In the genomic region with DNA sequence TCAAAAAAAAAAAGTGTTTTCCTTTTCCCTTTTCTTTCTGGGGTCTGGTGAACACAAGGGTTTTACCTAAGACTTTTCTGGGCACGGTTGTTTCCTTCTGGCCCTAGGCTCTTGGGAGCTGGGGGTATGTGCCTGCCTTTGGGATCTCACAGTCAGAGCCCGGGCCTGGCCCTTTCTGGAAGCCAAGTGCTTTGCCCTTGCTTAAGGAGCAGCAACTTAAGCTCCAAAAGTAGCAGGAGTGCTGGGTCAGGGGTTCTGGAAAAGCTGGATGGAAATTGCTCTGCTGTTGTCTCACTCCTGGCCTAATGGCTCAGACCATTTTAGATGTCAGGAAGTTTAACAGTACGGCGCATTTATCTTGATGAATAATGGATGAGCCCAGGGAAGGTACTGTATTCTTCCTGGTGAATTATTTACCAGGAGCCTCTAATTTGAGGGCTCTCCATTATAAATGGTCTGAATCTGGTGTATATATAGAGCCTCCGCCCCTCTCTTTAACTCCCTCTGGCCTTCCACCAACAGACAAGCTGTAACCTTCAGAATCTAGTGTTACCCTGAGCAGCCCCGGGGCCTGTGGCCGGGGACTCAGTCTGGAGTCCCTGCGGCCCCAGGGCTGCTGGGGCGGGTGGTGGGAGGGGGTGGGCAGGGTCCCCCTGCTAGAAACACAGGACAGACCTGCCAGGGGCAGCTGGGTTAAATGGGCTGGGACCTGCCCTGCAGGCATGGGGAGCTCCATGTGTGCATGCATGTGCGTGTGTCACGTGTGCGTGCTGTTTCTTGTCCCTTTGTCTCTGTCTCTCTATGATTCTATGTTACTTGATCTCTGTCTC, we compare ENCODE assay signal across 6 cellular contexts. TPM values are rescaled to one million over a fixed set of nuclear protein-coding genes. Genes with fewer than 3 reads are reported as not detected.
DNase-seq lines count a peak whose midpoint lies in the region; ATAC-seq and TF ChIP-seq lines count a peak whose summit lies in the region.

No MANE protein-coding gene starts in this region.

- peaks cover 5% of the 10 kb centered on the region; the same call in 1 of the 2 replicates for H4K20me1 ChIP-seq in DND-41 (ENCODE audit: insufficient read depth, low read length)

- H3K4me1 ChIP-seq in DND-41 (ENCODE audit: insufficient read depth, low read length) = peaks cover 14% of the 10 kb centered on the region
- H3K4me1 ChIP-seq in mucosa of descending colon (ENCODE audit: low read depth) = peaks cover 7% of the 10 kb centered on the region
- H3K4me1 ChIP-seq in HAP-1 = peaks cover 19% of the 10 kb centered on the region

- peak; percentile 25; the same call in 2 of the 3 replicates for ATAC-seq in DND-41 (ENCODE audit: insufficient read depth, low read depth)
- peak; percentile 63 for ATAC-seq in SK-N-SH treated with all-trans-retinoic acid at 6 μM for 48 hours
- ATAC-seq in mucosa of descending colon = peak; percentile 75
- no peak for ATAC-seq in GM21390 (IDR thresholded peaks at IDR 0.05; ENCODE audit: unreplicated experiment)

- no peak overlapping the region for H3K4me2 ChIP-seq in DND-41 (ENCODE audit: insufficient read depth, low read length)

- H3K36me3 ChIP-seq in DND-41 (ENCODE audit: insufficient read depth, low read length) (no peaks in the 10 kb centered on the region), mucosa of descending colon (ENCODE audit: low read depth) (no peaks in the 10 kb centered on the region), HAP-1 (replicated peaks) (no peaks in the 10 kb centered on the region)

- intact Hi-C loops in mucosa of descending colon (cut with DNase I, micrococcal nuclease) = no loop called here

- no peak overlapping the region for H2AFZ ChIP-seq in DND-41 (ENCODE audit: low read depth, low read length)

- 0 out of 2 replicates have a peak overlapping the region, but pooled peaks have one; percentile 22 for H3K9ac ChIP-seq in DND-41 (ENCODE audit: low read depth, low read length)

- H3K27me3 ChIP-seq in DND-41 (ENCODE audit: insufficient read depth, low read length, poor library complexity) (no peaks in the 10 kb centered on the region), HAP-1 (ENCODE audit: low read depth) (no peaks in the 10 kb centered on the region)

- H3K79me2 ChIP-seq in DND-41 (ENCODE audit: insufficient read depth, low read length) = peaks cover 56% of the 10 kb centered on the region

- no peak for DNase-seq in DND-41
- DNase-seq in mucosa of descending colon = peak in 2 of 3 donors; percentile 48 to 55
- no peak for DNase-seq in GM10266 (ENCODE audit: extremely low spot score)
- DNase-seq in HAP-1 (ENCODE audit: low spot score in 2 of 2) = no peak

- H3K4me3 ChIP-seq in DND-41 (ENCODE audit: low read depth in 1 of 2, low read length in 2 of 2) = no peak overlapping the region
- H3K4me3 ChIP-seq in mucosa of descending colon = no peak overlapping the region
- H3K4me3 ChIP-seq in HAP-1 = no peak overlapping the region

- in situ Hi-C loops in HAP-1 (cut with MboI; ENCODE audit: low sequenced_read_pairs) = no loop called here

- TF ChIP-seq CTCF in DND-41 (IDR thresholded peaks at IDR 0.05; ENCODE audit: borderline replicate concordance, extremely low read depth, low read length, poor library complexity, severe bottlenecking) = no peak
- TF ChIP-seq CTCF in mucosa of descending colon (IDR thresholded peaks at IDR 0.05) = no peak
- TF ChIP-seq CTCF in GM10266 (IDR thresholded peaks at IDR 0.05; ENCODE audit: control insufficient read depth, insufficient read depth, low read depth, missing control alignments) = no peak

- no peaks in the 10 kb centered on the region for H3K9me3 ChIP-seq in DND-41 (ENCODE audit: insufficient read depth, low read length, severe bottlenecking)
- no peaks in the 10 kb centered on the region for H3K9me3 ChIP-seq in mucosa of descending colon
- no peaks in the 10 kb centered on the region for H3K9me3 ChIP-seq in HAP-1

- H3K27ac ChIP-seq in DND-41 (ENCODE audit: low read length) = peak overlapping the region; percentile 63

TF ChIP-seq in SK-N-SH treated with all-trans-retinoic acid at 6 μM for 48 hours, 23 proteins besides CTCF, POLR2A, EP300 and RAD21:
- TF ChIP-seq ARNTL (CRISPR knock-in tag; IDR thresholded peaks at IDR 0.05; ENCODE audit: borderline replicate concordance, low read depth) = 0 out of 2 replicates have a peak, but pooled peaks have one; percentile 13
- TF ChIP-seq, protein P1, sequence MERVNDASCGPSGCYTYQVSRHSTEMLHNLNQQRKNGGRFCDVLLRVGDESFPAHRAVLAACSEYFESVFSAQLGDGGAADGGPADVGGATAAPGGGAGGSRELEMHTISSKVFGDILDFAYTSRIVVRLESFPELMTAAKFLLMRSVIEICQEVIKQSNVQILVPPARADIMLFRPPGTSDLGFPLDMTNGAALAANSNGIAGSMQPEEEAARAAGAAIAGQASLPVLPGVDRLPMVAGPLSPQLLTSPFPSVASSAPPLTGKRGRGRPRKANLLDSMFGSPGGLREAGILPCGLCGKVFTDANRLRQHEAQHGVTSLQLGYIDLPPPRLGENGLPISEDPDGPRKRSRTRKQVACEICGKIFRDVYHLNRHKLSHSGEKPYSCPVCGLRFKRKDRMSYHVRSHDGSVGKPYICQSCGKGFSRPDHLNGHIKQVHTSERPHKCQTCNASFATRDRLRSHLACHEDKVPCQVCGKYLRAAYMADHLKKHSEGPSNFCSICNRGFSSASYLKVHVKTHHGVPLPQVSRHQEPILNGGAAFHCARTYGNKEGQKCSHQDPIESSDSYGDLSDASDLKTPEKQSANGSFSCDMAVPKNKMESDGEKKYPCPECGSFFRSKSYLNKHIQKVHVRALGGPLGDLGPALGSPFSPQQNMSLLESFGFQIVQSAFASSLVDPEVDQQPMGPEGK (CRISPR knock-in tag; IDR thresholded peaks at IDR 0.05; ENCODE audit: borderline replicate concordance) = no peak
- TF ChIP-seq, protein P2, sequence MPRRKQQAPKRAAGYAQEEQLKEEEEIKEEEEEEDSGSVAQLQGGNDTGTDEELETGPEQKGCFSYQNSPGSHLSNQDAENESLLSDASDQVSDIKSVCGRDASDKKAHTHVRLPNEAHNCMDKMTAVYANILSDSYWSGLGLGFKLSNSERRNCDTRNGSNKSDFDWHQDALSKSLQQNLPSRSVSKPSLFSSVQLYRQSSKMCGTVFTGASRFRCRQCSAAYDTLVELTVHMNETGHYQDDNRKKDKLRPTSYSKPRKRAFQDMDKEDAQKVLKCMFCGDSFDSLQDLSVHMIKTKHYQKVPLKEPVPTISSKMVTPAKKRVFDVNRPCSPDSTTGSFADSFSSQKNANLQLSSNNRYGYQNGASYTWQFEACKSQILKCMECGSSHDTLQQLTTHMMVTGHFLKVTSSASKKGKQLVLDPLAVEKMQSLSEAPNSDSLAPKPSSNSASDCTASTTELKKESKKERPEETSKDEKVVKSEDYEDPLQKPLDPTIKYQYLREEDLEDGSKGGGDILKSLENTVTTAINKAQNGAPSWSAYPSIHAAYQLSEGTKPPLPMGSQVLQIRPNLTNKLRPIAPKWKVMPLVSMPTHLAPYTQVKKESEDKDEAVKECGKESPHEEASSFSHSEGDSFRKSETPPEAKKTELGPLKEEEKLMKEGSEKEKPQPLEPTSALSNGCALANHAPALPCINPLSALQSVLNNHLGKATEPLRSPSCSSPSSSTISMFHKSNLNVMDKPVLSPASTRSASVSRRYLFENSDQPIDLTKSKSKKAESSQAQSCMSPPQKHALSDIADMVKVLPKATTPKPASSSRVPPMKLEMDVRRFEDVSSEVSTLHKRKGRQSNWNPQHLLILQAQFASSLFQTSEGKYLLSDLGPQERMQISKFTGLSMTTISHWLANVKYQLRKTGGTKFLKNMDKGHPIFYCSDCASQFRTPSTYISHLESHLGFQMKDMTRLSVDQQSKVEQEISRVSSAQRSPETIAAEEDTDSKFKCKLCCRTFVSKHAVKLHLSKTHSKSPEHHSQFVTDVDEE (CRISPR knock-in tag; IDR thresholded peaks at IDR 0.05) = 0 out of 2 replicates have a peak, but pooled peaks have one; percentile 32

RNA-seq across cellular contexts. Expression of a gene that starts 37.5 kb away (rescaled TPM):
- 10 to 100 TPM in 1 of 3 donors, 1 to 10 TPM in 2; 8.3 to 12.9 (median 9.4) TPM for total RNA-seq in mucosa of descending colon

RNA-seq across cellular contexts. Expression of a gene that starts 54.2 kb away (rescaled TPM):
- total RNA-seq in mucosa of descending colon = 100 to 1,000 TPM in 1 of 3 donors, 10 to 100 TPM in 2; 69.1 to 144 (median 99.1) TPM

RNA-seq across cellular contexts. Expression of a gene that starts 54.4 kb away (rescaled TPM):
- total RNA-seq in mucosa of descending colon = 10 to 100 TPM; 58.7 to 82.8 (median 75.2) TPM

RNA-seq across cellular contexts. Expression of a gene that starts 57.4 kb away (rescaled TPM):
- total RNA-seq in mucosa of descending colon = 10 to 100 TPM; 19.5 to 87.1 (median 26.3) TPM

RNA-seq across cellular contexts. Expression of a gene that starts 60.0 kb away (rescaled TPM):
- total RNA-seq in mucosa of descending colon = 10 to 100 TPM; 15.1 to 16.2 (median 15.3) TPM

Comparison
In these comparisons a context has a peak if more than half of its experiments do, and no peak if none do; other contexts are left out.
1. DNase-seq: peak in mucosa of descending colon (2 of 3); none in DND-41 (single experiment), GM10266 (single experiment) and HAP-1 (0 of 2).